Comparison of ENCODE assay signal across 8 cellular contexts in the genomic region with DNA sequence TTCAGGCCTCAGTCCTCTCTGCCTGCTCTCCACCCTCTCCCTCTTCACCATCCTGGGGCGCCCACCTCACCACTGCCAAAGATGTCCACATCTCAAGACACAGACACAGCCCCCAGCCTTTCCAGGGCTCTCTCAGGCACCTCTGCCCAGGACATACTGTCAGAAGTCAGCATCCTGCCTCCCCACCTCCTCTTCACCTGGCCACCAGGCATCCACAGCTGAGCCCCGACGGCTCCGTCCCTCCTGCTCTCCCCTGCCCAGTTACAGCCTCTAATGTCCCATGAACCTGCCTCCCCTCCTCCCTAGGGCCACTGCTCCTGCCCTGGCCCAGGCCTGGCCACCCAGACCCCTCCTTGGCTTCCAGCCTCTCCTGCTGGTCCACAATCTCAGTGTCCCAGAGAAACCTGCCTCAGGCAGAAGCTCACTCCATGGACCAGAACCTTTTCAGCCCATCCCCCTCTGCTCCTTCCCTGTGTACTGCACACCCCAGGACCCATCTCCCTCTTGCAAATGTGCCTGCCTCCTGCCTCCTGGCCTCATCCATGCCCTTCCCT. TPM values are rescaled to one million over a fixed set of nuclear protein-coding genes. Genes with fewer than 3 reads are reported as not detected.
DNase-seq lines count a peak whose midpoint lies in the region; ATAC-seq and TF ChIP-seq lines count a peak whose summit lies in the region.

No MANE protein-coding gene starts in this region.

- TF ChIP-seq CTCF in mesothelial cell of epicardium (IDR thresholded peaks at IDR 0.05; ENCODE audit: unreplicated experiment) (no peak), thyroid gland (IDR thresholded peaks at IDR 0.05) (no peak), upper lobe of right lung (IDR thresholded peaks at IDR 0.05) (no peak)

- ATAC-seq in activated T-helper 17 cell treated with anti-CD3 and anti-CD28 coated beads, Interleukin-2, amount 50 U/mL, for 72 hours (replicated peaks), result no peak
- ATAC-seq in upper lobe of right lung, result no peak
- no peak for ATAC-seq in HG03342 (IDR thresholded peaks at IDR 0.05; ENCODE audit: unreplicated experiment)

- H3K4me3 Mint-ChIP-seq in activated naive CD4-positive, alpha-beta T cell treated with anti-CD3 and anti-CD28 coated beads for 36 hours, result peak overlapping the region; percentile 39
- H3K4me3 Mint-ChIP-seq in activated T-helper 17 cell treated with anti-CD3 and anti-CD28 coated beads, Interleukin-2, amount 50 U/mL, for 72 hours, result peak overlapping the region; percentile 82
- H3K4me3 Mint-ChIP-seq in mesothelial cell of epicardium, result peak overlapping the region; percentile 11

- CTCF ChIA-PET in activated naive CD4-positive, alpha-beta T cell treated with anti-CD3 and anti-CD28 coated beads for 36 hours (lab: Charles Lee), result interaction anchor here (2.6 kb wide), 1 partner anchor 14 kb away, joined by 17 read pairs; no protein-coding TSS in a partner anchor

- H3K36me3 Mint-ChIP-seq in activated naive CD4-positive, alpha-beta T cell treated with anti-CD3 and anti-CD28 coated beads for 36 hours (ENCODE audit: low read depth), result peaks cover 9% of the 10 kb centered on the region
- peaks cover 37% of the 10 kb centered on the region for H3K36me3 Mint-ChIP-seq in activated T-helper 17 cell treated with anti-CD3 and anti-CD28 coated beads, Interleukin-2, amount 50 U/mL, for 72 hours (ENCODE audit: low read depth)
- peaks cover 19% of the 10 kb centered on the region for H3K36me3 Mint-ChIP-seq in mesothelial cell of epicardium

- intact Hi-C loops in activated naive CD4-positive, alpha-beta T cell treated with anti-CD3 and anti-CD28 coated beads for 36 hours (cut with micrococcal nuclease), result no loop called here
- intact Hi-C loops in thyroid gland (cut with DNase I) (no loop called here), upper lobe of right lung (cut with DNase I) (no loop called here)

- WGBS in thyroid gland, 2 donors, result 70 to 93% methylated on average over 4 of the region's 4 CpGs

- peaks cover 62% of the 10 kb centered on the region for H3K4me1 Mint-ChIP-seq in activated naive CD4-positive, alpha-beta T cell treated with anti-CD3 and anti-CD28 coated beads for 36 hours (ENCODE audit: low read depth)
- H3K4me1 Mint-ChIP-seq in activated T-helper 17 cell treated with anti-CD3 and anti-CD28 coated beads, Interleukin-2, amount 50 U/mL, for 72 hours, result peaks cover 50% of the 10 kb centered on the region
- H3K4me1 Mint-ChIP-seq in mesothelial cell of epicardium, result peaks cover 50% of the 10 kb centered on the region

- no peak for DNase-seq in activated naive CD4-positive, alpha-beta T cell treated with anti-CD3 and anti-CD28 coated beads for 36 hours
- no peak for DNase-seq in activated naive CD4-positive, alpha-beta T cell treated with anti-CD3 and anti-CD28 coated beads, Interleukin-2, amount 50 U/mL, for 16 hours
- DNase-seq in mesothelial cell of epicardium (ENCODE audit: low spot score in 2 of 2, unreplicated experiment in 2 of 2), result no peak
- DNase-seq in thyroid gland, result no peak
- no peak for DNase-seq in HAP-1 (ENCODE audit: low spot score in 2 of 2)
- no peak for DNase-seq in upper lobe of right lung

- H3K4me1 ChIP-seq in thyroid gland, result peaks cover 38 to 66% of the 10 kb centered on the region in 2 donors
- peaks cover 14% of the 10 kb centered on the region for H3K4me1 ChIP-seq in HAP-1
- peaks cover 38% of the 10 kb centered on the region for H3K4me1 ChIP-seq in upper lobe of right lung

- H3K27ac ChIP-seq in thyroid gland (peak overlapping the region in 2 of 3 donors; percentile 94 to 97), upper lobe of right lung (no peak overlapping the region)

- H3K27me3 ChIP-seq in thyroid gland (no peaks in the 10 kb centered on the region), HAP-1 (ENCODE audit: low read depth) (no peaks in the 10 kb centered on the region), upper lobe of right lung (no peaks in the 10 kb centered on the region)

- no peaks in the 10 kb centered on the region for H3K9me3 ChIP-seq in thyroid gland
- no peaks in the 10 kb centered on the region for H3K9me3 ChIP-seq in HAP-1
- H3K9me3 ChIP-seq in upper lobe of right lung, result no peaks in the 10 kb centered on the region

- peak overlapping the region; percentile 65 for H3K27ac Mint-ChIP-seq in activated naive CD4-positive, alpha-beta T cell treated with anti-CD3 and anti-CD28 coated beads for 36 hours
- H3K27ac Mint-ChIP-seq in activated T-helper 17 cell treated with anti-CD3 and anti-CD28 coated beads, Interleukin-2, amount 50 U/mL, for 72 hours, result peak overlapping the region; percentile 75
- peak overlapping the region; percentile 62 for H3K27ac Mint-ChIP-seq in mesothelial cell of epicardium

- H3K4me3 ChIP-seq in thyroid gland (replicated peaks in 1 of 3) (no peak overlapping the region), HAP-1 (no peak overlapping the region), upper lobe of right lung (no peak overlapping the region)

- in situ Hi-C loops in HAP-1 (cut with MboI; ENCODE audit: low sequenced_read_pairs), result no loop called here

- H3K36me3 ChIP-seq in thyroid gland, result no peaks in the 10 kb centered on the region
- H3K36me3 ChIP-seq in HAP-1 (replicated peaks), result peaks cover 2% of the 10 kb centered on the region
- H3K36me3 ChIP-seq in upper lobe of right lung, result no peaks in the 10 kb centered on the region

- no peaks in the 10 kb centered on the region for H3K9me3 Mint-ChIP-seq in activated naive CD4-positive, alpha-beta T cell treated with anti-CD3 and anti-CD28 coated beads for 36 hours
- no peaks in the 10 kb centered on the region for H3K9me3 Mint-ChIP-seq in activated T-helper 17 cell treated with anti-CD3 and anti-CD28 coated beads, Interleukin-2, amount 50 U/mL, for 72 hours
- no peaks in the 10 kb centered on the region for H3K9me3 Mint-ChIP-seq in mesothelial cell of epicardium

- H3K27me3 Mint-ChIP-seq in activated naive CD4-positive, alpha-beta T cell treated with anti-CD3 and anti-CD28 coated beads for 36 hours (ENCODE audit: low read depth), result no peaks in the 10 kb centered on the region
- no peaks in the 10 kb centered on the region for H3K27me3 Mint-ChIP-seq in activated T-helper 17 cell treated with anti-CD3 and anti-CD28 coated beads, Interleukin-2, amount 50 U/mL, for 72 hours
- H3K27me3 Mint-ChIP-seq in mesothelial cell of epicardium (ENCODE audit: low read depth), result no peaks in the 10 kb centered on the region

- no peak for TF ChIP-seq POLR2A in thyroid gland (IDR thresholded peaks at IDR 0.05)

RNA-seq across cellular contexts. Expression of a gene that starts 3.2 kb away (rescaled TPM):
- total RNA-seq in activated naive CD4-positive, alpha-beta T cell treated with anti-CD3 and anti-CD28 coated beads for 36 hours, result 10 to 100 TPM; 39.7 to 45.7 TPM
- total RNA-seq in activated T-helper 17 cell treated with anti-CD3 and anti-CD28 coated beads, Interleukin-2, amount 50 U/mL, for 72 hours, result 100 to 1,000 TPM in 1 of 2 donors, 10 to 100 TPM in 1; 54.3 to 124 TPM
- total RNA-seq in mesothelial cell of epicardium, result 314 to 333 TPM (median 318 TPM) in 3 replicates
- 100 to 1,000 TPM; 195 to 277 (median 222) TPM for total RNA-seq in thyroid gland
- total RNA-seq in upper lobe of right lung, result 128 TPM

RNA-seq across cellular contexts. Expression of a gene that starts 15.4 kb away (rescaled TPM):
- 10 to 100 TPM; 41.4 to 42.5 TPM for total RNA-seq in activated naive CD4-positive, alpha-beta T cell treated with anti-CD3 and anti-CD28 coated beads for 36 hours
- 10 to 100 TPM; 30.3 to 49.4 TPM for total RNA-seq in activated T-helper 17 cell treated with anti-CD3 and anti-CD28 coated beads, Interleukin-2, amount 50 U/mL, for 72 hours
- total RNA-seq in mesothelial cell of epicardium (23.1 to 27.8 TPM (median 27.4 TPM) in 3 replicates), thyroid gland (10 to 100 TPM; 28.2 to 79.1 (median 41.3) TPM), upper lobe of right lung (24.0 TPM)

RNA-seq across cellular contexts. Expression of a gene that starts 17.4 kb away (rescaled TPM):
- total RNA-seq in activated naive CD4-positive, alpha-beta T cell treated with anti-CD3 and anti-CD28 coated beads for 36 hours, result 10 to 100 TPM; 12.4 to 12.8 TPM
- total RNA-seq in activated T-helper 17 cell treated with anti-CD3 and anti-CD28 coated beads, Interleukin-2, amount 50 U/mL, for 72 hours, result 10 to 100 TPM; 39.0 to 42.2 TPM
- total RNA-seq in mesothelial cell of epicardium (56.7 to 61.5 TPM (median 57.6 TPM) in 3 replicates), thyroid gland (10 to 100 TPM; 26.9 to 55.5 (median 43.2) TPM), upper lobe of right lung (44.1 TPM)

RNA-seq across cellular contexts. Expression of a gene that starts 20.9 kb away (rescaled TPM):
- total RNA-seq in activated naive CD4-positive, alpha-beta T cell treated with anti-CD3 and anti-CD28 coated beads for 36 hours, result 10 to 100 TPM; 51.9 to 54.6 TPM
- total RNA-seq in activated T-helper 17 cell treated with anti-CD3 and anti-CD28 coated beads, Interleukin-2, amount 50 U/mL, for 72 hours, result 100 to 1,000 TPM; 126 to 167 TPM
- total RNA-seq in mesothelial cell of epicardium (30.4 to 35.2 TPM (median 33.8 TPM) in 3 replicates), thyroid gland (10 to 100 TPM in 2 of 4 donors, 1 to 10 TPM in 2; 8.6 to 18.8 (median 12.0) TPM), upper lobe of right lung (88.3 TPM)

RNA-seq across cellular contexts. Expression of a gene that starts 30.0 kb away (rescaled TPM):
- 10 to 100 TPM; 57.9 to 58.3 TPM for total RNA-seq in activated naive CD4-positive, alpha-beta T cell treated with anti-CD3 and anti-CD28 coated beads for 36 hours
- 10 to 100 TPM; 80.4 to 86.8 TPM for total RNA-seq in activated T-helper 17 cell treated with anti-CD3 and anti-CD28 coated beads, Interleukin-2, amount 50 U/mL, for 72 hours
- 83.4 to 91.1 TPM (median 89.5 TPM) in 3 replicates for total RNA-seq in mesothelial cell of epicardium
- 100 to 1,000 TPM in 3 of 4 donors, 10 to 100 TPM in 1; 99.8 to 122 (median 116) TPM for total RNA-seq in thyroid gland
- total RNA-seq in upper lobe of right lung, result 74.4 TPM

Comparison
In these comparisons a context has a peak if more than half of its experiments do, and no peak if none do; other contexts are left out.
1. H3K4me3 Mint-ChIP-seq: peak in every context shown above with its lines; median percentile 82 in activated T-helper 17 cell treated with anti-CD3 and anti-CD28 coated beads, Interleukin-2, amount 50 U/mL, for 72 hours; 39 in activated naive CD4-positive, alpha-beta T cell treated with anti-CD3 and anti-CD28 coated beads for 36 hours; 11 in mesothelial cell of epicardium.